Comparison of ENCODE assay signal across 15 cellular contexts in the genomic region with DNA sequence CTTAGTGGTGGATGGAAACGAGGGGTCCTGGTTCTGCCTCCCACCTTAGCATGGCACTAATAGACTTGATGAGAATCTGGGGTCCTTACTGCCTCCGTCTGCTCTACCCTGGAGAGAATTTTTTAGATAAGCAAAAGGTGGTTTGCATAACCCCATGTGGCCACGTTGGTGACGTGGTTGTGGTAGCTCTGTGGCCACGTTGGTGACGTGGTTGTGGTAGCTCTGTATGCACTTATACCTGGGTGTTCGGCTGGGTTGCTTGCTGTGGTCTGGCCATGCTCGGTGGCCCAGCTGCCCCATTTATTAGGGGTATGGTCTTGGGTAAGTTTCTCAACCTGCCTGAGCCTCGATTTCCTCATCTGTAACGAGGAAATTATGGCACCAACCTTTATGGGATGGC. TPM values are rescaled to one million over a fixed set of nuclear protein-coding genes. Genes with fewer than 3 reads are reported as not detected.
A peak's percentile ranks its signal among the peaks of the same experiment; 100 is the strongest.
DNase-seq lines count a peak whose midpoint lies in the region; ATAC-seq, FAIRE-seq and TF ChIP-seq lines count a peak whose summit lies in the region.
"Had no signal": no experiment of that assay in that cellular context is flagged by ENCODE, and none has a peak within 500 bp of the region (broad histone marks: within the 10 kb centered on the region; RNA-seq: fewer than 3 reads in every experiment).

No MANE protein-coding gene starts in this region.

- no peaks in the 10 kb centered on the region for H3K36me3 Mint-ChIP-seq in activated naive CD8-positive, alpha-beta T cell treated with anti-CD3 and anti-CD28 coated beads, Interleukin-2, amount 10 ng/mL, durations not matched to agents 7 days and 5 days
- H3K36me3 Mint-ChIP-seq in stimulated activated effector memory CD8-positive, alpha-beta T cell treated with anti-CD3 and anti-CD28 coated beads, Interleukin-12 subunit alpha, Interleukin-12 subunit beta, amount 100 ng/mL, for 72 hours, result peaks cover 7% of the 10 kb centered on the region

- H3K4me3 Mint-ChIP-seq in activated naive CD8-positive, alpha-beta T cell treated with anti-CD3 and anti-CD28 coated beads, Interleukin-2, amount 10 ng/mL, durations not matched to agents 7 days and 5 days, result peak overlapping the region; percentile 54
- peak overlapping the region; percentile 23 for H3K4me3 Mint-ChIP-seq in stimulated activated effector memory CD8-positive, alpha-beta T cell treated with anti-CD3 and anti-CD28 coated beads, Interleukin-12 subunit alpha, Interleukin-12 subunit beta, amount 100 ng/mL, for 72 hours
- H3K4me3 Mint-ChIP-seq: nephron had no signal

- peak overlapping the region; percentile 81 for H3K27ac Mint-ChIP-seq in activated naive CD8-positive, alpha-beta T cell treated with anti-CD3 and anti-CD28 coated beads, Interleukin-2, amount 10 ng/mL, durations not matched to agents 7 days and 5 days
- H3K27ac Mint-ChIP-seq in stimulated activated effector memory CD8-positive, alpha-beta T cell treated with anti-CD3 and anti-CD28 coated beads, Interleukin-12 subunit alpha, Interleukin-12 subunit beta, amount 100 ng/mL, for 72 hours, result peak overlapping the region; percentile 48
- H3K27ac Mint-ChIP-seq: nephron had no signal

- no peaks in the 10 kb centered on the region for H3K9me3 Mint-ChIP-seq in activated naive CD8-positive, alpha-beta T cell treated with anti-CD3 and anti-CD28 coated beads, Interleukin-2, amount 10 ng/mL, durations not matched to agents 7 days and 5 days
- no peaks in the 10 kb centered on the region for H3K9me3 Mint-ChIP-seq in stimulated activated effector memory CD8-positive, alpha-beta T cell treated with anti-CD3 and anti-CD28 coated beads, Interleukin-12 subunit alpha, Interleukin-12 subunit beta, amount 100 ng/mL, for 72 hours
- H3K9me3 Mint-ChIP-seq: nephron had no signal

- H3K4me1 Mint-ChIP-seq in activated naive CD8-positive, alpha-beta T cell treated with anti-CD3 and anti-CD28 coated beads, Interleukin-2, amount 10 ng/mL, durations not matched to agents 7 days and 5 days, result peaks cover 29% of the 10 kb centered on the region
- peaks cover 42% of the 10 kb centered on the region for H3K4me1 Mint-ChIP-seq in stimulated activated effector memory CD8-positive, alpha-beta T cell treated with anti-CD3 and anti-CD28 coated beads, Interleukin-12 subunit alpha, Interleukin-12 subunit beta, amount 100 ng/mL, for 72 hours
- H3K4me1 Mint-ChIP-seq: nephron had no signal

- peak; percentile 42 to 47 for DNase-seq in activated CD8-positive, alpha-beta memory T cell treated with anti-CD3 and anti-CD28 coated beads for 1 hour (ENCODE audit: extremely low read depth in 1 of 2, low read depth in 1 of 2)
- no peak for DNase-seq in activated CD8-positive, alpha-beta memory T cell treated with anti-CD3 and anti-CD28 coated beads for 24 hours
- peak; percentile 34 for DNase-seq in activated CD4-positive, alpha-beta T cell treated with anti-CD3 and anti-CD28 coated beads, Interleukin-2, amount 50 U/mL, for 1 hour
- peak; percentile 85 for DNase-seq in activated naive CD8-positive, alpha-beta T cell treated with anti-CD3 and anti-CD28 coated beads, Interleukin-2, amount 10 ng/mL, durations not matched to agents 7 days and 5 days
- peak; percentile 64 to 88 for DNase-seq in stimulated activated effector memory CD8-positive, alpha-beta T cell treated with anti-CD3 and anti-CD28 coated beads, Interleukin-12 subunit alpha, Interleukin-12 subunit beta, amount 100 ng/mL, for 72 hours (ENCODE audit: low spot score in 2 of 2)
- DNase-seq in SKM-1 (lab: John Stamatoyannopoulos, UW; ENCODE audit: unreplicated experiment), result no peak
- DNase-seq in D721Med (ENCODE audit: insufficient read length, low spot score), result no peak
- DNase-seq: effector CD4-positive, alpha-beta T cell; EL; Kasumi-1; kidney; NCI-H226 had no signal

- POLR2A ChIA-PET in activated naive CD8-positive, alpha-beta T cell treated with anti-CD3 and anti-CD28 coated beads, Interleukin-2, amount 10 ng/mL, durations not matched to agents 7 days and 5 days (lab: Charles Lee), result interaction anchor here (0.7 to 1.6 kb wide), 3 partner anchors 14 to 32 kb away, joined by 4 to 8 read pairs (median 4); a partner anchor contains a TSS

- peak; percentile 55 for ATAC-seq in activated naive CD8-positive, alpha-beta T cell treated with anti-CD3 and anti-CD28 coated beads, Interleukin-2, amount 10 ng/mL, durations not matched to agents 7 days and 5 days (ENCODE audit: low read depth)
- ATAC-seq in stimulated activated effector memory CD8-positive, alpha-beta T cell treated with anti-CD3 and anti-CD28 coated beads, Interleukin-12 subunit alpha, Interleukin-12 subunit beta, amount 100 ng/mL, for 72 hours, result peak; percentile 95
- no peak for ATAC-seq in HG02852 (IDR thresholded peaks at IDR 0.05; ENCODE audit: unreplicated experiment)
- ATAC-seq: sciatic nerve had no signal

- no peak for TF ChIP-seq CTCF in D721Med (IDR thresholded peaks at IDR 0.05; ENCODE audit: insufficient read depth, missing control alignments)

- peaks cover 32% of the 10 kb centered on the region for H3K27me3 Mint-ChIP-seq in activated naive CD8-positive, alpha-beta T cell treated with anti-CD3 and anti-CD28 coated beads, Interleukin-2, amount 10 ng/mL, durations not matched to agents 7 days and 5 days

- no peak for FAIRE-seq in D721Med (lab: Jason Lieb, UNC)
- FAIRE-seq: kidney had no signal

RNA-seq across cellular contexts. Expression of a gene that starts 13.0 kb away (rescaled TPM):
- 1 to 10 TPM; 1.5 to 1.8 TPM for total RNA-seq in activated naive CD8-positive, alpha-beta T cell treated with anti-CD3 and anti-CD28 coated beads, Interleukin-2, amount 10 ng/mL, durations not matched to agents 7 days and 5 days

RNA-seq across cellular contexts. Expression of a gene that starts 24.8 kb away (rescaled TPM):
- 10 to 100 TPM; 86.9 to 97.2 TPM for total RNA-seq in activated naive CD8-positive, alpha-beta T cell treated with anti-CD3 and anti-CD28 coated beads, Interleukin-2, amount 10 ng/mL, durations not matched to agents 7 days and 5 days

RNA-seq across cellular contexts. Expression of a gene that starts 32.1 kb away (rescaled TPM):
- 100 to 1,000 TPM; 218 to 243 TPM for total RNA-seq in activated naive CD8-positive, alpha-beta T cell treated with anti-CD3 and anti-CD28 coated beads, Interleukin-2, amount 10 ng/mL, durations not matched to agents 7 days and 5 days

Comparison
In these comparisons a context has a peak if more than half of its experiments do, and no peak if none do; other contexts are left out.
1. DNase-seq: peak in activated CD8-positive, alpha-beta memory T cell treated with anti-CD3 and anti-CD28 coated beads for 1 hour (2 of 2), activated CD4-positive, alpha-beta T cell treated with anti-CD3 and anti-CD28 coated beads, Interleukin-2, amount 50 U/mL, for 1 hour (single experiment), activated naive CD8-positive, alpha-beta T cell treated with anti-CD3 and anti-CD28 coated beads, Interleukin-2, amount 10 ng/mL, durations not matched to agents 7 days and 5 days (single experiment) and stimulated activated effector memory CD8-positive, alpha-beta T cell treated with anti-CD3 and anti-CD28 coated beads, Interleukin-12 subunit alpha, Interleukin-12 subunit beta, amount 100 ng/mL, for 72 hours (2 of 2); none in activated CD8-positive, alpha-beta memory T cell treated with anti-CD3 and anti-CD28 coated beads for 24 hours (single experiment), SKM-1 (single experiment) and D721Med (single experiment).